ENCODE assay signal across 20 cellular contexts in genomic region chr13:99691552-99691951, GRCh38.
"Had no signal": no experiment of that assay in that cellular context is flagged by ENCODE, and none has a peak within 500 bp of the region (broad histone marks: within the 10 kb centered on the region; RNA-seq: fewer than 3 reads in every experiment).

No MANE protein-coding gene starts in this region.

- H3K9me3 ChIP-seq: heart right ventricle, neutrophil, ovary, prostate gland, transverse colon had no signal

- H3K4me3 ChIP-seq: heart right ventricle, lung, ovary, prostate gland, transverse colon had no signal

- H3K27ac Mint-ChIP-seq: activated CD4-positive, alpha-beta memory T cell treated with anti-CD3 and anti-CD28 coated beads, Interleukin-2, amount 10 ng/mL, durations not matched to agents 7 days and 5 days; activated CD4-positive, alpha-beta T cell treated with anti-CD3 and anti-CD28 coated beads, Interleukin-2, amount 10 ng/mL, durations not matched to agents 24 days and 14 days; activated naive CD4-positive, alpha-beta T cell treated with anti-CD3 and anti-CD28 coated beads, Interleukin-2, amount 50 U/mL, for 24 hours; naive thymus-derived CD4-positive, alpha-beta T cell; stimulated activated naive B cell treated with anti-CD40 and anti-IgM and Interleukin-4, amounts not matched to agents 10 μg/mL and 1 μg/mL and 100 μg/mL, for 72 hours had no signal

- H3K4me1 Mint-ChIP-seq: activated CD4-positive, alpha-beta memory T cell treated with anti-CD3 and anti-CD28 coated beads, Interleukin-2, amount 10 ng/mL, durations not matched to agents 7 days and 5 days; activated CD4-positive, alpha-beta T cell treated with anti-CD3 and anti-CD28 coated beads, Interleukin-2, amount 10 ng/mL, durations not matched to agents 24 days and 14 days had no signal

- H3K27me3 ChIP-seq: heart right ventricle, neutrophil, ovary, transverse colon had no signal

- ATAC-seq: heart right ventricle; naive thymus-derived CD4-positive, alpha-beta T cell; stimulated activated naive B cell treated with anti-CD40 and anti-IgM and Interleukin-4, amounts not matched to agents 10 μg/mL and 1 μg/mL and 100 μg/mL, for 72 hours had no signal

- H3K9me3 Mint-ChIP-seq: activated CD4-positive, alpha-beta memory T cell treated with anti-CD3 and anti-CD28 coated beads, Interleukin-2, amount 10 ng/mL, durations not matched to agents 7 days and 5 days; activated CD4-positive, alpha-beta T cell treated with anti-CD3 and anti-CD28 coated beads, Interleukin-2, amount 10 ng/mL, durations not matched to agents 24 days and 14 days; activated naive CD4-positive, alpha-beta T cell treated with anti-CD3 and anti-CD28 coated beads, Interleukin-2, amount 50 U/mL, for 24 hours; brain; naive thymus-derived CD4-positive, alpha-beta T cell; stimulated activated naive B cell treated with anti-CD40 and anti-IgM and Interleukin-4, amounts not matched to agents 10 μg/mL and 1 μg/mL and 100 μg/mL, for 72 hours had no signal

- H3K36me3 ChIP-seq: heart right ventricle, neutrophil, ovary, prostate gland, transverse colon had no signal

- H3K36me3 Mint-ChIP-seq: brain had no signal

- H3K27ac ChIP-seq: heart right ventricle, neutrophil, ovary, prostate gland, transverse colon had no signal

- H3K27me3 Mint-ChIP-seq: activated CD4-positive, alpha-beta memory T cell treated with anti-CD3 and anti-CD28 coated beads, Interleukin-2, amount 10 ng/mL, durations not matched to agents 7 days and 5 days; activated naive CD4-positive, alpha-beta T cell treated with anti-CD3 and anti-CD28 coated beads, Interleukin-2, amount 50 U/mL, for 24 hours; stimulated activated naive B cell treated with anti-CD40 and anti-IgM and Interleukin-4, amounts not matched to agents 10 μg/mL and 1 μg/mL and 100 μg/mL, for 72 hours had no signal

- DNase-seq: activated CD4-positive, alpha-beta memory T cell treated with anti-CD3 and anti-CD28 coated beads, Interleukin-2, amount 10 ng/mL, durations not matched to agents 7 days and 5 days; activated CD4-positive, alpha-beta T cell treated with anti-CD3 and anti-CD28 coated beads, Interleukin-2, amount 10 ng/mL, durations not matched to agents 24 days and 14 days; activated gamma-delta T cell treated with Interleukin-2 at 50 U/mL for 16 hours; aorta; effector CD4-positive, alpha-beta T cell; erythroblast; foreskin fibroblast; heart right ventricle; kidney; naive thymus-derived CD4-positive, alpha-beta T cell; ovary; stimulated activated CD4-positive, alpha-beta T cell treated with anti-CD3 and anti-CD28 coated beads, Interleukin-2, amount 100 ng/mL, for 48 hours; stimulated activated CD8-positive, alpha-beta memory T cell treated with anti-CD3 and anti-CD28 coated beads, Interleukin-4, amount 100 ng/mL, for 48 hours; stimulated activated naive B cell treated with anti-CD40 and anti-IgM and Interleukin-4, amounts not matched to agents 10 μg/mL and 1 μg/mL and 100 μg/mL, for 72 hours; transverse colon had no signal

- H3K4me1 ChIP-seq: prostate gland had no signal

- H3K4me3 Mint-ChIP-seq: activated CD4-positive, alpha-beta memory T cell treated with anti-CD3 and anti-CD28 coated beads, Interleukin-2, amount 10 ng/mL, durations not matched to agents 7 days and 5 days; activated CD4-positive, alpha-beta T cell treated with anti-CD3 and anti-CD28 coated beads, Interleukin-2, amount 10 ng/mL, durations not matched to agents 24 days and 14 days; activated naive CD4-positive, alpha-beta T cell treated with anti-CD3 and anti-CD28 coated beads, Interleukin-2, amount 50 U/mL, for 24 hours; naive thymus-derived CD4-positive, alpha-beta T cell; stimulated activated naive B cell treated with anti-CD40 and anti-IgM and Interleukin-4, amounts not matched to agents 10 μg/mL and 1 μg/mL and 100 μg/mL, for 72 hours had no signal
